Comparison of ENCODE assay signal across 8 cellular contexts in genomic region chr14:42143114-42143513, GRCh38.
"Had no signal": no experiment of that assay in that cellular context is flagged by ENCODE, and none has a peak within 500 bp of the region (broad histone marks: within the 10 kb centered on the region; RNA-seq: fewer than 3 reads in every experiment).

No MANE protein-coding gene starts in this region.

- FAIRE-seq: G401.6, GM12878, GM12891, GM12892, GM18507, GM19239 had no signal

- DNase-seq: GDM1, GF-D8 had no signal

- ATAC-seq: GM12878 had no signal

- H3K4me3 ChIP-seq: GM12878 had no signal
